Comparison of ENCODE assay signal across 11 cellular contexts in the genomic region with DNA sequence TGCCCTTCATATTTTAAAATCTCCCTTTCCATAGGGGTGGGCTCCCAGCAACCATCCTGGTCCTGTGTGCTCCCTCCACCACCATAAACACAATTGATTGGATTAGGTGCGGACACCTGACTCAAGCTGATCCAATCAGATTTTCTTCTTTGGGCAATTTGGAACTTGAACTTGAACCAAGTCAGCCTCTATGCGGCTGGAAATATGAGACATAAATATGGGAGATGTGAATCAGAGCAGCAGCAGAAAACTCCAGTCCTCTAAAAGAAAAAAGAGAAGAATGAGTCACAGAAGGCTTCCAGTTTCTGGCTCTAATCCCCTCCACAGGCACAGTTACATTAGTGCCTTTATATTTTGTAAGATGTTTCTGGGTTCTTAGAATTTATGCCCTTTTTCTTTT.
A peak's percentile ranks its signal among the peaks of the same experiment; 100 is the strongest.
DNase-seq lines count a peak whose midpoint lies in the region; ATAC-seq and TF ChIP-seq lines count a peak whose summit lies in the region.
"Had no signal": no experiment of that assay in that cellular context is flagged by ENCODE, and none has a peak within 500 bp of the region (broad histone marks: within the 10 kb centered on the region; RNA-seq: fewer than 3 reads in every experiment).

No MANE protein-coding gene starts in this region.

- H3K79me1 ChIP-seq in H9 (ENCODE audit: insufficient read depth, low read depth, low read length, poor library complexity, severe bottlenecking) = no peaks in the 10 kb centered on the region

- H3K36me3 Mint-ChIP-seq in activated T-helper 17 cell treated with anti-CD3 and anti-CD28 coated beads, Interleukin-2, amount 50 U/mL, for 72 hours (ENCODE audit: low read depth) = peaks cover 7% of the 10 kb centered on the region
- H3K36me3 Mint-ChIP-seq in H9 (ENCODE audit: insufficient read depth in 1 of 3, low read depth in 3 of 3) = peaks cover 0 to 6% (median 3%) of the 10 kb centered on the region in 3 experiments; a peak in 3 of 7 replicates

- H3K56ac ChIP-seq in H9 (ENCODE audit: insufficient read length, low read depth, low read length) = no peak overlapping the region

- H2BK120ac ChIP-seq in H9 (ENCODE audit: low read depth, low read length, poor library complexity, severe bottlenecking) = no peak overlapping the region

- H3K9me3 Mint-ChIP-seq in activated T-helper 17 cell treated with anti-CD3 and anti-CD28 coated beads, Interleukin-2, amount 50 U/mL, for 72 hours = no peaks in the 10 kb centered on the region
- peaks cover 0 to 7% of the 10 kb centered on the region in 2 experiments; a peak in 3 of 5 replicates for H3K9me3 Mint-ChIP-seq in H9

- no peaks in the 10 kb centered on the region for H3K4me1 ChIP-seq in H9 (ENCODE audit: insufficient read depth, low read length)
- H3K4me1 ChIP-seq: ascending aorta had no signal

- DNase-seq in AG04450 (ENCODE audit: low read depth, low spot score) (peak; percentile 55), GM04504 (ENCODE audit: low read depth) (peak; percentile 51), foreskin fibroblast (peak; percentile 61 to 81), ureter (ENCODE audit: low spot score) (no peak), H9 (no peak), NCI-H774 (lab: John Stamatoyannopoulos, UW) (no peak)
- DNase-seq: mucosa of descending colon had no signal

- no peak overlapping the region for H4K91ac ChIP-seq in H9 (ENCODE audit: insufficient read length, low read depth, low read length)

- H3K4me2 ChIP-seq in H9 (ENCODE audit: insufficient read depth, insufficient read length, low read length) = no peak overlapping the region

- H2BK20ac ChIP-seq in H9 (ENCODE audit: low read depth, low read length, poor library complexity, severe bottlenecking) = no peak overlapping the region

- H3K79me2 ChIP-seq in H9 (ENCODE audit: insufficient read depth, low read length) = no peaks in the 10 kb centered on the region

- H3K4me3 Mint-ChIP-seq in activated T-helper 17 cell treated with anti-CD3 and anti-CD28 coated beads, Interleukin-2, amount 50 U/mL, for 72 hours = peak overlapping the region; percentile 55
- H3K4me3 Mint-ChIP-seq in H9 = no peak overlapping the region

- H3K4ac ChIP-seq in H9 (ENCODE audit: low read depth, low read length) = no peak overlapping the region

- H3K27ac ChIP-seq in AG04450 (ENCODE audit: low read depth, low read length) (peak overlapping the region; percentile 48), H9 (ENCODE audit: insufficient read length, low read depth, low read length) (no peak overlapping the region)
- H3K27ac ChIP-seq: ascending aorta, suprapubic skin had no signal

- TF ChIP-seq CTCF in AG04450 (IDR thresholded peaks at IDR 0.05; ENCODE audit: low read depth, low read length) (no peak), foreskin fibroblast (IDR thresholded peaks at IDR 0.05; ENCODE audit: low read depth, low read length) (no peak), H9 (conservative IDR thresholded peaks at IDR 0.05) (no peak)

- H3K4me3 ChIP-seq in AG04450 (ENCODE audit: low read depth, low read length) (no peak overlapping the region), foreskin fibroblast (ENCODE audit: low read depth in 1 of 2, low read length in 2 of 2) (no peak overlapping the region)
- H3K4me3 ChIP-seq: ascending aorta, mucosa of descending colon, suprapubic skin had no signal

- H3K27me3 ChIP-seq in AG04450 (ENCODE audit: control insufficient read depth, insufficient read depth, low read length) = no peaks in the 10 kb centered on the region
- no peaks in the 10 kb centered on the region for H3K27me3 ChIP-seq in H9 (ENCODE audit: insufficient read depth, low read length)
- H3K27me3 ChIP-seq: ascending aorta, suprapubic skin had no signal

- no peak overlapping the region for H3K23ac ChIP-seq in H9 (ENCODE audit: insufficient read length, low read depth, low read length)

- H4K5ac ChIP-seq in H9 (ENCODE audit: insufficient read length, low read depth, low read length) = no peak overlapping the region

- peak; percentile 73 for ATAC-seq in activated T-helper 17 cell treated with anti-CD3 and anti-CD28 coated beads, Interleukin-2, amount 50 U/mL, for 72 hours (replicated peaks)
- ATAC-seq in HG02763 (IDR thresholded peaks at IDR 0.05; ENCODE audit: unreplicated experiment) = no peak

- no peak overlapping the region for H3T11ph ChIP-seq in H9 (ENCODE audit: low read length)

- POLR2A ChIA-PET in AG04450 (lab: Yijun Ruan, JAX) = no interaction called here

- H3K9ac ChIP-seq in H9 (ENCODE audit: extremely low read depth, insufficient read length, low read length) = no peak overlapping the region

- no peak overlapping the region for H3K14ac ChIP-seq in H9 (ENCODE audit: insufficient read depth, low read length)

- H2AK5ac ChIP-seq in H9 (ENCODE audit: insufficient read length, low read length) = no peak overlapping the region

- peaks cover 35% of the 10 kb centered on the region for H3K4me1 Mint-ChIP-seq in activated T-helper 17 cell treated with anti-CD3 and anti-CD28 coated beads, Interleukin-2, amount 50 U/mL, for 72 hours
- peaks cover 14 to 21% of the 10 kb centered on the region in 2 experiments for H3K4me1 Mint-ChIP-seq in H9

- H4K20me1 ChIP-seq in H9 (ENCODE audit: control insufficient read depth, insufficient read depth, insufficient read length) = no peaks in the 10 kb centered on the region

- H2BK15ac ChIP-seq in H9 (ENCODE audit: low read depth, low read length) = no peak overlapping the region

- no peak overlapping the region for H2BK5ac ChIP-seq in H9 (ENCODE audit: insufficient read length, low read length)

- no peaks in the 10 kb centered on the region; the same call in 1 of the 2 replicates for H3K9me3 ChIP-seq in AG04450 (ENCODE audit: control insufficient read depth, insufficient read depth, low read length)
- H3K9me3 ChIP-seq in H9 (ENCODE audit: control insufficient read depth, low read depth, low read length) = no peaks in the 10 kb centered on the region
- H3K9me3 ChIP-seq: ascending aorta, mucosa of descending colon, suprapubic skin had no signal

- WGBS in H9 (ENCODE audit: extremely low coverage, insufficient read length, low lambda C conversion rate) = no CpG with 5 or more reads among the region's 2 CpGs

- H3K23me2 ChIP-seq in H9 (ENCODE audit: insufficient read length, low read depth, low read length, poor library complexity, severe bottlenecking) = no peaks in the 10 kb centered on the region

- H3K18ac ChIP-seq in H9 (ENCODE audit: insufficient read length, low read depth, low read length) = no peak overlapping the region

- H3K27me3 Mint-ChIP-seq in activated T-helper 17 cell treated with anti-CD3 and anti-CD28 coated beads, Interleukin-2, amount 50 U/mL, for 72 hours = no peaks in the 10 kb centered on the region
- no peaks in the 10 kb centered on the region for H3K27me3 Mint-ChIP-seq in H9 (ENCODE audit: low read depth)

- CTCF ChIA-PET in AG04450 (lab: Charles Lee) = no interaction called here

- H2BK12ac ChIP-seq in H9 (ENCODE audit: insufficient read length, low read depth, low read length) = no peak overlapping the region

- no peak overlapping the region for H4K8ac ChIP-seq in H9 (replicated peaks; ENCODE audit: insufficient read length, low read depth, low read length)

- no peak overlapping the region for H2AFZ ChIP-seq in H9 (ENCODE audit: low read length)

- peak overlapping the region; percentile 92 for H3K27ac Mint-ChIP-seq in activated T-helper 17 cell treated with anti-CD3 and anti-CD28 coated beads, Interleukin-2, amount 50 U/mL, for 72 hours
- peak overlapping the region in 1 of 3 experiments; percentile 37; a peak in 1 of 7 replicates for H3K27ac Mint-ChIP-seq in H9

Comparison
In these comparisons a context has a peak if more than half of its experiments do, and no peak if none do; other contexts are left out.
1. DNase-seq: peak in AG04450 (single experiment), GM04504 (single experiment) and foreskin fibroblast (2 of 2); none in ureter (single experiment), H9 (single experiment) and NCI-H774 (single experiment).